Comparison of ENCODE assay signal across 16 cellular contexts in the genomic region with DNA sequence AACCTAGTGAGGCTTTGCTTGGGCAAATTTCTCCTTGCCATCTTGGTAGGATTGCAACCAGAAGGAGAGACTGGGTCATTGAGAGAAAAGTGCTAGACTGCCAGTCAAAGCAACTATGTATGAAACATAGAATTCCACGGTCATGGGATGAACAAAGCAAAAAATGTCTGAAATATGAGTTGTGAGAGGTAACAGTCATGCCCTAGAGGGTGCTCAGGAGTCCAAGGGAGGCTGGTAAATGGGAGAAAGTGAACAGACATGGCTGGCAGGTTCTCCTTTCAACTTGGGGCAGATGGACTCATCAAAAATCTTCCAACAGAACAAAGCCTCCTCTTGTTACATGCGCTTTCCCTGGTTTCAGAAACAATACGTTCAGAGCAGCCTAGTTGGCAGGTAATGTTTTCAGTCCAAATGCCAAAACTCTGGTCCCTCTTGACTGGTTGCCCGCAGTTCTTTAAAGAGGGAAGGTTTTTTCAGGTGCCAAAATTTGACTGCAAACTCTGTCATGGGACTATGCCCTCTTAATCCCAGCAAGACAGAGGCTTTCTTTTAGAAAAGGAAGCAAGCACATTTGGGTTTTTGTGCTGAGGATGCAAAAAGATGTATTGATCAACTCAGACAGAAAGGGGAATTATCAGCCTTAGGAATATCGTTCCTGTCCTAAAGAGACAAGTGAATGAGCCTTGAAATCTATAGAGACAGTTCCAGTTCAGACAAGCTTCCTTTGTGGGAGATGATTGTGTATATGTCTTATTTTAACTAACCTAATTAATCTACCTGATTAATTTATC.
DNase-seq lines count a peak whose midpoint lies in the region; ATAC-seq, FAIRE-seq and TF ChIP-seq lines count a peak whose summit lies in the region.
"Had no signal": no experiment of that assay in that cellular context is flagged by ENCODE, and none has a peak within 500 bp of the region (broad histone marks: within the 10 kb centered on the region; RNA-seq: fewer than 3 reads in every experiment).

No MANE protein-coding gene starts in this region.

- H2BK120ac ChIP-seq in IMR-90 (ENCODE audit: low read depth, low read length), result peak overlapping the region; percentile 53

- peak overlapping the region; percentile 91 for H3K4ac ChIP-seq in IMR-90 (ENCODE audit: low read depth, low read length)

- H3K4me3 ChIP-seq in IMR-90 (ENCODE audit: insufficient read depth, low read depth, low read length), result no peak overlapping the region
- no peak overlapping the region for H3K4me3 ChIP-seq in keratinocyte (ENCODE audit: control insufficient read depth in 2 of 3, extremely low read depth in 1 of 3, insufficient read depth in 2 of 3, low read depth in 1 of 3, low read length in 3 of 3)
- H3K4me3 ChIP-seq: BLaER1, esophagus muscularis mucosa had no signal

- peak overlapping the region; percentile 41 for H2AK5ac ChIP-seq in IMR-90 (ENCODE audit: low read depth, low read length)

- H3K79me1 ChIP-seq in IMR-90 (ENCODE audit: low read depth in 1 of 2, low read length in 2 of 2), result peaks cover 13 to 33% of the 10 kb centered on the region in 2 experiments; a peak in 3 of 4 replicates

- H2BK15ac ChIP-seq in IMR-90 (ENCODE audit: low read depth, low read length), result peak overlapping the region; percentile 33

- H3K79me2 ChIP-seq in keratinocyte (ENCODE audit: control insufficient read depth, insufficient read depth, low read length), result no peaks in the 10 kb centered on the region

- H3K27ac ChIP-seq in IMR-90 (ENCODE audit: insufficient read depth, low read length) (no peak overlapping the region), cingulate gyrus (ENCODE audit: low read depth, low read length) (peak overlapping the region; percentile 20), keratinocyte (ENCODE audit: control insufficient read depth, insufficient read depth, low read length) (no peak overlapping the region)
- H3K27ac ChIP-seq: BLaER1, esophagus muscularis mucosa, VCaP had no signal

- CTCF ChIA-PET in IMR-90 (lab: Yijun Ruan, JAX), result interaction anchor here (0.6 kb wide), 1 partner anchor 173 kb away, joined by 3 read pairs; no protein-coding TSS in a partner anchor

- H4K5ac ChIP-seq in IMR-90 (ENCODE audit: low read depth, low read length), result peak overlapping the region; percentile 61; the same call in 1 of the 2 replicates

- H2BK20ac ChIP-seq in IMR-90 (ENCODE audit: low read depth, low read length), result peak overlapping the region; percentile 54

- H2BK5ac ChIP-seq in IMR-90 (ENCODE audit: low read depth, low read length, poor library complexity, severe bottlenecking), result peak overlapping the region; percentile 60

- no peak for FAIRE-seq in keratinocyte (lab: Jason Lieb, UNC)

- H3K18ac ChIP-seq in IMR-90 (ENCODE audit: low read depth, low read length), result peak overlapping the region; percentile 71

- H3K4me1 ChIP-seq in IMR-90 (ENCODE audit: control insufficient read depth, insufficient read depth, low read length), result peaks cover 10% of the 10 kb centered on the region
- peaks cover 4% of the 10 kb centered on the region for H3K4me1 ChIP-seq in keratinocyte (ENCODE audit: control insufficient read depth, extremely low read depth, insufficient read depth, low read length)
- H3K4me1 ChIP-seq: BLaER1, esophagus muscularis mucosa had no signal

- no peak for TF ChIP-seq POLR2A in IMR-90 (IDR thresholded peaks at IDR 0.05; ENCODE audit: low read depth, low read length)

- WGBS in IMR-90 (ENCODE audit: extremely low coverage in 2 of 2, insufficient read length in 1 of 2), 2 experiments, result 83% methylated on average over 1 of the region's 5 CpGs; no CpG with 5 or more reads in 1 of the 2 experiments

- no peak for ATAC-seq in IMR-90 (ENCODE audit: low read depth)
- no peak for ATAC-seq in GM18858 (IDR thresholded peaks at IDR 0.05; ENCODE audit: unreplicated experiment)
- ATAC-seq in HG03354 (IDR thresholded peaks at IDR 0.05; ENCODE audit: poor library complexity, severe bottlenecking, unreplicated experiment), result no peak
- ATAC-seq in omental fat pad (ENCODE audit: low FRiP score), result no peak
- ATAC-seq: T-cell had no signal

- intact Hi-C loops in IMR-90 (cut with micrococcal nuclease), result loop anchor here (5.0 kb wide), 2 partner anchors 68 to 248 kb away; a partner anchor contains a TSS

- H3K36me3 ChIP-seq in IMR-90 (ENCODE audit: control insufficient read depth, insufficient read depth, low read length), result no peaks in the 10 kb centered on the region
- no peaks in the 10 kb centered on the region for H3K36me3 ChIP-seq in keratinocyte (ENCODE audit: control insufficient read depth in 2 of 2, extremely low read depth in 1 of 2, insufficient read depth in 2 of 2, low read length in 2 of 2)
- H3K36me3 ChIP-seq: BLaER1, esophagus muscularis mucosa had no signal

- H3K9me1 ChIP-seq in IMR-90 (ENCODE audit: insufficient read depth, low read length) (peaks cover 5% of the 10 kb centered on the region; the same call in 1 of the 2 replicates), keratinocyte (ENCODE audit: control insufficient read depth, extremely low read depth, insufficient read depth, low read length) (no peaks in the 10 kb centered on the region)

- H3K9ac ChIP-seq in IMR-90 (ENCODE audit: low read depth, low read length), result no peak overlapping the region
- H3K9ac ChIP-seq in keratinocyte (ENCODE audit: control insufficient read depth, extremely low read depth, insufficient read depth, low read length), result no peak overlapping the region
- H3K9ac ChIP-seq: BLaER1 had no signal

- H2AFZ ChIP-seq in IMR-90 (replicated peaks; ENCODE audit: low read length, poor library complexity), result peak overlapping the region; percentile 38
- H2AFZ ChIP-seq in keratinocyte (ENCODE audit: control insufficient read depth, low read length), result no peak overlapping the region

- no peak overlapping the region for H2AK9ac ChIP-seq in IMR-90 (replicated peaks; ENCODE audit: low read depth, low read length, poor library complexity)

- peak overlapping the region; percentile 25 to 83; a peak in 3 of 4 replicates for H4K8ac ChIP-seq in IMR-90 (ENCODE audit: low read depth in 2 of 2, low read length in 2 of 2)

- TF ChIP-seq RAD21 in IMR-90 (IDR thresholded peaks at IDR 0.05; ENCODE audit: low read length), result no peak

- H3K27me3 ChIP-seq in IMR-90 (ENCODE audit: control insufficient read depth, insufficient read depth, low read length), result no peaks in the 10 kb centered on the region
- H3K27me3 ChIP-seq in keratinocyte (ENCODE audit: control insufficient read depth, extremely low read depth, insufficient read depth, low read length), result no peaks in the 10 kb centered on the region
- H3K27me3 ChIP-seq: BLaER1, esophagus muscularis mucosa had no signal

- H3K14ac ChIP-seq in IMR-90 (replicated peaks; ENCODE audit: low read depth, low read length), result peak overlapping the region; percentile 85

- DNase-seq in AG09319 (ENCODE audit: extremely low read depth, low read depth) (no peak), IMR-90 (peak; percentile 33), keratinocyte (ENCODE audit: low read depth, low spot score) (no peak), retina (no peak), omental fat pad (ENCODE audit: low spot score) (no peak)
- DNase-seq: cortex of kidney; DMS153; NCI-H1048; stimulated activated CD4-positive, alpha-beta T cell treated with anti-CD3 and anti-CD28 coated beads, Interleukin-4, amount 100 ng/mL, for 4 hours; T-cell had no signal

- POLR2A ChIA-PET in IMR-90 (lab: Charles Lee; ENCODE audit: unreplicated experiment), result no interaction called here

- no peaks in the 10 kb centered on the region for H3K9me3 ChIP-seq in IMR-90 (ENCODE audit: control insufficient read depth, insufficient read depth, low read length)
- no peaks in the 10 kb centered on the region for H3K9me3 ChIP-seq in keratinocyte (ENCODE audit: control insufficient read depth, low read depth, low read length)
- H3K9me3 ChIP-seq: BLaER1, esophagus muscularis mucosa had no signal

- dilution Hi-C loops in IMR-90 (cut with HindIII; ENCODE audit: low sequenced_read_pairs, unreplicated experiment) (no loop called here), keratinocyte (cut with MboI; ENCODE audit: extremely low pct_ligation_motif_present, low sequenced_read_pairs) (no loop called here)

- peak overlapping the region; percentile 41 for H4K91ac ChIP-seq in IMR-90 (ENCODE audit: insufficient read depth, low read depth, low read length)

- peak overlapping the region; percentile 24; the same call in 1 of the 2 replicates for H3K56ac ChIP-seq in IMR-90 (ENCODE audit: extremely low read depth, insufficient read depth, low read length)

- H3K4me2 ChIP-seq in IMR-90 (ENCODE audit: low read depth, low read length) (no peak overlapping the region), keratinocyte (ENCODE audit: control insufficient read depth, extremely low read depth, insufficient read depth, low read depth, low read length) (no peak overlapping the region)
- H3K4me2 ChIP-seq: BLaER1 had no signal

- BruUV-seq in IMR-90 (replicated peaks; lab: Mats Ljungman, UMichigan), result no TSS peak

- in situ Hi-C loops in IMR-90 (cut with MboI; ENCODE audit: low sequenced_read_pairs), result no loop called here

- no peaks in the 10 kb centered on the region for H4K20me1 ChIP-seq in IMR-90 (ENCODE audit: insufficient read depth, low read length)
- H4K20me1 ChIP-seq in keratinocyte (ENCODE audit: control insufficient read depth, extremely low read depth, insufficient read depth, low read length), result no peaks in the 10 kb centered on the region
- H4K20me1 ChIP-seq: BLaER1 had no signal

- H3K23ac ChIP-seq in IMR-90 (ENCODE audit: low read depth, low read length), result peak overlapping the region; percentile 50; the same call in 1 of the 2 replicates

- TF ChIP-seq CTCF in AG09319 (IDR thresholded peaks at IDR 0.05; ENCODE audit: low read depth, low read length) (peak; percentile 6), IMR-90 (conservative IDR thresholded peaks at IDR 0.05; ENCODE audit: low read depth, low read length) (0 out of 2 replicates have a peak, but pooled peaks have one; percentile 12), keratinocyte (optimal IDR thresholded peaks at IDR 0.05 in 1 of 3, IDR thresholded peaks at IDR 0.05 in 1 of 3, conservative IDR thresholded peaks at IDR 0.05 in 1 of 3; ENCODE audit: extremely low read depth in 1 of 3, insufficient read depth in 2 of 3, low read length in 3 of 3) (peak in 2 of 3 experiments; percentile 14 to 41), omental fat pad (IDR thresholded peaks at IDR 0.05) (no peak)

TF ChIP-seq in IMR-90, 13 proteins besides CTCF, POLR2A, EP300 and RAD21:
- TF ChIP-seq MAZ (IDR thresholded peaks at IDR 0.05; ENCODE audit: borderline replicate concordance, low read depth, low read length) (no peak), NFE2L2 (IDR thresholded peaks at IDR 0.05; ENCODE audit: low read depth, low read length) (no peak), RFX5 (IDR thresholded peaks at IDR 0.05; ENCODE audit: low read depth, low read length) (no peak), MAFK (IDR thresholded peaks at IDR 0.05; ENCODE audit: low read depth, low read length) (peak; percentile 84), SMC3 (IDR thresholded peaks at IDR 0.05; ENCODE audit: low read depth, low read length) (no peak), CHD1 (IDR thresholded peaks at IDR 0.05; ENCODE audit: low read depth, low read length) (no peak)

Comparison
In these comparisons a context has a peak if more than half of its experiments do, and no peak if none do; other contexts are left out.
1. CTCF ChIP-seq: peak in AG09319 (single experiment), IMR-90 (single experiment) and keratinocyte (2 of 3); none in omental fat pad (0 of 3).